Comparison of ENCODE assay signal across 18 cellular contexts in genomic region chr7:96282835-96283234, GRCh38.
"Had no signal": no experiment of that assay in that cellular context is flagged by ENCODE, and none has a peak within 500 bp of the region (broad histone marks: within the 10 kb centered on the region; RNA-seq: fewer than 3 reads in every experiment).

No MANE protein-coding gene starts in this region.

- H3K9me3 ChIP-seq: SJSA1 had no signal

- H3K27me3 ChIP-seq: SJSA1 had no signal

- H3K27ac ChIP-seq: SJSA1, SK-N-MC had no signal

- H3K4me1 ChIP-seq: SJSA1 had no signal

- H3K4me3 ChIP-seq: SJSA1, SK-N-MC had no signal

- DNase-seq: Kasumi-1, KG1, MM.1S, NCI-H1092 treated with DMSO at 0.1 percent for 48 hours, NCI-H1436, NCI-H1694, NCI-H187 treated with DMSO at 0.1 percent for 48 hours, NCI-H2029 treated with DMSO at 0.1 percent for 48 hours, NCI-H2171 treated with DMSO at 0.1 percent for 48 hours, NCI-H345, NCI-H446 treated with DMSO at 0.1 percent for 48 hours, NCI-H524, NCI-H774, Right ventricle myocardium superior, RPMI8226, SIG-M5 had no signal
